Comparison of ENCODE assay signal across 1 cellular context in genomic region chr3:181267312-181267711, GRCh38.
TF ChIP-seq lines count a peak whose summit lies in the region.

No MANE protein-coding gene starts in this region.

TF ChIP-seq in HEK293, 187 proteins besides CTCF, POLR2A, EP300 and RAD21 (continued from another document):
- TF ChIP-seq, protein P1, sequence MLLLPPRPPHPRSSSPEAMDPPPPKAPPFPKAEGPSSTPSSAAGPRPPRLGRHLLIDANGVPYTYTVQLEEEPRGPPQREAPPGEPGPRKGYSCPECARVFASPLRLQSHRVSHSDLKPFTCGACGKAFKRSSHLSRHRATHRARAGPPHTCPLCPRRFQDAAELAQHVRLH (tag by site-specific recombination; IDR thresholded peaks at IDR 0.05), result peak; percentile 67; the same call in 1 of the 2 replicates
- peak; percentile 30; the same call in 1 of the 2 replicates for TF ChIP-seq ZFP3 (tag by site-specific recombination; IDR thresholded peaks at IDR 0.05; ENCODE audit: low read depth)
- peak; percentile 81 for TF ChIP-seq ZNF664 (tag by site-specific recombination; IDR thresholded peaks at IDR 0.05)
- peak; percentile 79; the same call in 1 of the 2 replicates for TF ChIP-seq ZNF560 (tag by site-specific recombination; IDR thresholded peaks at IDR 0.05; ENCODE audit: borderline replicate concordance)
- TF ChIP-seq ZNF433 (tag by site-specific recombination; IDR thresholded peaks at IDR 0.05; ENCODE audit: low read depth), result peak; percentile 36; the same call in 1 of the 2 replicates
- peak; percentile 94 for TF ChIP-seq ZNF555 (tag by site-specific recombination; conservative IDR thresholded peaks at IDR 0.05)
- peak; percentile 93 for TF ChIP-seq ZFP37 (tag by site-specific recombination; IDR thresholded peaks at IDR 0.05)
- peak; percentile 38; the same call in 1 of the 2 replicates for TF ChIP-seq ZNF24 (tag by site-specific recombination; IDR thresholded peaks at IDR 0.05)
- TF ChIP-seq ZNF37A (tag by site-specific recombination; IDR thresholded peaks at IDR 0.05), result no peak
- TF ChIP-seq ZNF473 (tag by site-specific recombination; IDR thresholded peaks at IDR 0.05), result no peak
- TF ChIP-seq, protein P2, sequence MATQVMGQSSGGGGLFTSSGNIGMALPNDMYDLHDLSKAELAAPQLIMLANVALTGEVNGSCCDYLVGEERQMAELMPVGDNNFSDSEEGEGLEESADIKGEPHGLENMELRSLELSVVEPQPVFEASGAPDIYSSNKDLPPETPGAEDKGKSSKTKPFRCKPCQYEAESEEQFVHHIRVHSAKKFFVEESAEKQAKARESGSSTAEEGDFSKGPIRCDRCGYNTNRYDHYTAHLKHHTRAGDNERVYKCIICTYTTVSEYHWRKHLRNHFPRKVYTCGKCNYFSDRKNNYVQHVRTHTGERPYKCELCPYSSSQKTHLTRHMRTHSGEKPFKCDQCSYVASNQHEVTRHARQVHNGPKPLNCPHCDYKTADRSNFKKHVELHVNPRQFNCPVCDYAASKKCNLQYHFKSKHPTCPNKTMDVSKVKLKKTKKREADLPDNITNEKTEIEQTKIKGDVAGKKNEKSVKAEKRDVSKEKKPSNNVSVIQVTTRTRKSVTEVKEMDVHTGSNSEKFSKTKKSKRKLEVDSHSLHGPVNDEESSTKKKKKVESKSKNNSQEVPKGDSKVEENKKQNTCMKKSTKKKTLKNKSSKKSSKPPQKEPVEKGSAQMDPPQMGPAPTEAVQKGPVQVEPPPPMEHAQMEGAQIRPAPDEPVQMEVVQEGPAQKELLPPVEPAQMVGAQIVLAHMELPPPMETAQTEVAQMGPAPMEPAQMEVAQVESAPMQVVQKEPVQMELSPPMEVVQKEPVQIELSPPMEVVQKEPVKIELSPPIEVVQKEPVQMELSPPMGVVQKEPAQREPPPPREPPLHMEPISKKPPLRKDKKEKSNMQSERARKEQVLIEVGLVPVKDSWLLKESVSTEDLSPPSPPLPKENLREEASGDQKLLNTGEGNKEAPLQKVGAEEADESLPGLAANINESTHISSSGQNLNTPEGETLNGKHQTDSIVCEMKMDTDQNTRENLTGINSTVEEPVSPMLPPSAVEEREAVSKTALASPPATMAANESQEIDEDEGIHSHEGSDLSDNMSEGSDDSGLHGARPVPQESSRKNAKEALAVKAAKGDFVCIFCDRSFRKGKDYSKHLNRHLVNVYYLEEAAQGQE (tag by site-specific recombination; IDR thresholded peaks at IDR 0.05), result peak; percentile 83
- TF ChIP-seq ZBTB8A (tag by site-specific recombination; IDR thresholded peaks at IDR 0.05), result peak; percentile 85
- TF ChIP-seq BCL11B (tag by site-specific recombination; IDR thresholded peaks at IDR 0.05; ENCODE audit: low read depth), result no peak
- TF ChIP-seq ZNF529 (tag by site-specific recombination; IDR thresholded peaks at IDR 0.05; ENCODE audit: insufficient replicate concordance), result peak; percentile 45
- no peak for TF ChIP-seq ZNF596 (tag by site-specific recombination; IDR thresholded peaks at IDR 0.05)
- TF ChIP-seq ZNF2 (tag by site-specific recombination; IDR thresholded peaks at IDR 0.05), result no peak
- TF ChIP-seq ZNF510 (tag by site-specific recombination; IDR thresholded peaks at IDR 0.05; ENCODE audit: insufficient replicate concordance), result peak; percentile 82
- TF ChIP-seq ZFHX2 (tag by site-specific recombination; conservative IDR thresholded peaks at IDR 0.05), result no peak
- TF ChIP-seq ZNF558 (tag by site-specific recombination; IDR thresholded peaks at IDR 0.05), result peak; percentile 81
- peak; percentile 86; the same call in 1 of the 2 replicates for TF ChIP-seq ZNF140 (tag by site-specific recombination; IDR thresholded peaks at IDR 0.05)
- no peak for TF ChIP-seq ZNF837 (tag by site-specific recombination; IDR thresholded peaks at IDR 0.05)
- peak; percentile 89 for TF ChIP-seq ZBTB11 (tag by site-specific recombination; conservative IDR thresholded peaks at IDR 0.05; ENCODE audit: low read depth)
- TF ChIP-seq ZBTB1 (tag by site-specific recombination; IDR thresholded peaks at IDR 0.05), result 0 out of 2 replicates have a peak, but pooled peaks have one; percentile 64
- TF ChIP-seq ZNF629 (tag by site-specific recombination; IDR thresholded peaks at IDR 0.05), result peak; percentile 60
